ENCODE assay signal across 12 cellular contexts in genomic region chr6:151647871-151648639, GRCh38.
A peak's percentile ranks its signal among the peaks of the same experiment; 100 is the strongest.
DNase-seq lines count a peak whose midpoint lies in the region; ATAC-seq and TF ChIP-seq lines count a peak whose summit lies in the region.
"Had no signal": no experiment of that assay in that cellular context is flagged by ENCODE, and none has a peak within 500 bp of the region (broad histone marks: within the 10 kb centered on the region; RNA-seq: fewer than 3 reads in every experiment).

No MANE protein-coding gene starts in this region.

- no peaks in the 10 kb centered on the region for H3K27me3 Mint-ChIP-seq in glutamatergic neuron (ENCODE audit: unreplicated experiment)

- no peak overlapping the region for H2AFZ ChIP-seq in SK-N-SH (ENCODE audit: low read depth)

- no peak for TF ChIP-seq EP300 in SK-N-SH (IDR thresholded peaks at IDR 0.05; ENCODE audit: borderline replicate concordance in 1 of 2, low read depth in 1 of 2, low read length in 1 of 2)

- DNase-seq in AG04450 (ENCODE audit: low read depth, low spot score) (no peak), SK-N-SH (no peak), glutamatergic neuron (peak; percentile 67), COR-L47 (lab: John Stamatoyannopoulos, UW) (no peak), right atrium auricular region (ENCODE audit: low spot score) (no peak)
- DNase-seq: activated gamma-delta T cell treated with Interleukin-2 at 50 U/mL for 16 hours, NCI-H1105 treated with DMSO at 0.1 percent for 48 hours had no signal

- no peaks in the 10 kb centered on the region for H3K4me1 Mint-ChIP-seq in glutamatergic neuron (ENCODE audit: low read depth, unreplicated experiment)

- H3K79me2 ChIP-seq in SK-N-SH (ENCODE audit: insufficient read depth) = no peaks in the 10 kb centered on the region

- TF ChIP-seq CTCF in AG04450 (IDR thresholded peaks at IDR 0.05; ENCODE audit: low read depth, low read length) (peak; percentile 10; the same call in 1 of the 2 replicates), SK-N-SH (IDR thresholded peaks at IDR 0.05) (peak; percentile 44), glutamatergic neuron (IDR thresholded peaks at IDR 0.05; ENCODE audit: partially characterized antibody, unreplicated experiment) (no peak), right atrium auricular region (IDR thresholded peaks at IDR 0.05) (no peak)

- H3K27ac Mint-ChIP-seq in glutamatergic neuron (ENCODE audit: unreplicated experiment) = no peak overlapping the region

- no peak overlapping the region for H3K9ac ChIP-seq in SK-N-SH

- CTCF ChIA-PET in AG04450 (lab: Charles Lee) = interaction anchor here (0.9 kb wide), 1 partner anchor 620 kb away, joined by 4 read pairs; no protein-coding TSS in a partner anchor
- CTCF ChIA-PET in SK-N-SH (lab: Yijun Ruan, JAX) = interaction anchor here (0.7 to 1.5 kb wide), 3 partner anchors 11 to 622 kb away, joined by 3 to 4 read pairs (median 3); no protein-coding TSS in a partner anchor

- TF ChIP-seq RAD21 in SK-N-SH (IDR thresholded peaks at IDR 0.05; ENCODE audit: low read length) = peak; percentile 19; the same call in 1 of the 2 replicates

- H3K36me3 ChIP-seq in SK-N-SH (replicated peaks in 1 of 2; ENCODE audit: control insufficient read depth in 1 of 2, insufficient read depth in 2 of 2, low read length in 1 of 2) (no peaks in the 10 kb centered on the region), right atrium auricular region (no peaks in the 10 kb centered on the region)

- H3K9me2 ChIP-seq in SK-N-SH = no peaks in the 10 kb centered on the region

- H3K27me3 ChIP-seq in AG04450 (ENCODE audit: control insufficient read depth, insufficient read depth, low read length) (no peaks in the 10 kb centered on the region), SK-N-SH (ENCODE audit: insufficient read depth) (no peaks in the 10 kb centered on the region; the same call in 1 of the 2 replicates), right atrium auricular region (no peaks in the 10 kb centered on the region)

- no peak overlapping the region for H3K4me2 ChIP-seq in SK-N-SH

- H3K9me3 ChIP-seq in AG04450 (ENCODE audit: control insufficient read depth, insufficient read depth, low read length) (peaks cover 4% of the 10 kb centered on the region; the same call in 1 of the 2 replicates), SK-N-SH (no peaks in the 10 kb centered on the region), right atrium auricular region (no peaks in the 10 kb centered on the region)

- no peaks in the 10 kb centered on the region for H3K9me3 Mint-ChIP-seq in glutamatergic neuron (ENCODE audit: unreplicated experiment)

- H4K20me1 ChIP-seq in SK-N-SH (ENCODE audit: insufficient read depth) = no peaks in the 10 kb centered on the region

- no peak overlapping the region for H3K27ac ChIP-seq in AG04450 (ENCODE audit: low read depth, low read length)
- H3K27ac ChIP-seq in SK-N-SH (ENCODE audit: low read depth in 2 of 2, low read length in 1 of 2) = no peak overlapping the region
- H3K27ac ChIP-seq in right atrium auricular region = no peak overlapping the region
- H3K27ac ChIP-seq: SK-N-MC had no signal

- H3K4me3 Mint-ChIP-seq in glutamatergic neuron (ENCODE audit: unreplicated experiment) = no peak overlapping the region

- H3K36me3 Mint-ChIP-seq in glutamatergic neuron (ENCODE audit: unreplicated experiment) = no peaks in the 10 kb centered on the region

- POLR2A ChIA-PET in AG04450 (lab: Yijun Ruan, JAX) (no interaction called here), SK-N-SH (lab: Yijun Ruan, JAX) (no interaction called here)

- ATAC-seq in GM21360 (IDR thresholded peaks at IDR 0.05; ENCODE audit: unreplicated experiment) (peak; percentile 66), HG02610 (IDR thresholded peaks at IDR 0.05; ENCODE audit: unreplicated experiment) (no peak), GM18858 (IDR thresholded peaks at IDR 0.05; ENCODE audit: unreplicated experiment) (no peak)
- ATAC-seq: esophagus mucosa had no signal

- H3F3A ChIP-seq in SK-N-SH (replicated peaks; ENCODE audit: insufficient read depth) = no peaks in the 10 kb centered on the region

- H3K4me3 ChIP-seq in AG04450 (ENCODE audit: low read depth, low read length) = no peak overlapping the region
- H3K4me3 ChIP-seq in SK-N-SH (ENCODE audit: low read depth in 2 of 2, low read length in 1 of 2) = no peak overlapping the region
- H3K4me3 ChIP-seq in right atrium auricular region = no peak overlapping the region
- H3K4me3 ChIP-seq: SK-N-MC had no signal

- WGBS in SK-N-SH (ENCODE audit: low lambda C conversion rate) = 43% methylated on average over 10 of the region's 14 CpGs

- H3K4me1 ChIP-seq in SK-N-SH (ENCODE audit: control insufficient read depth in 1 of 2, insufficient read depth in 2 of 2, low read depth in 1 of 2, low read length in 1 of 2) (no peaks in the 10 kb centered on the region), right atrium auricular region (no peaks in the 10 kb centered on the region)

TF ChIP-seq in SK-N-SH, 30 proteins besides CTCF, POLR2A, EP300 and RAD21:
- TF ChIP-seq NFIC (IDR thresholded peaks at IDR 0.05; ENCODE audit: borderline replicate concordance) (no peak), TAF1 (IDR thresholded peaks at IDR 0.05; ENCODE audit: borderline replicate concordance, low read depth, low read length) (no peak), NRF1 (IDR thresholded peaks at IDR 0.05; ENCODE audit: low read depth, low read length) (no peak), SMC3 (IDR thresholded peaks at IDR 0.05; ENCODE audit: low read depth, low read length) (no peak), RXRA (IDR thresholded peaks at IDR 0.05; ENCODE audit: borderline replicate concordance, low read depth) (no peak), CHD2 (IDR thresholded peaks at IDR 0.05; ENCODE audit: low read length, partially characterized antibody) (no peak), MXI1 (IDR thresholded peaks at IDR 0.05; ENCODE audit: low read depth, low read length) (no peak), MEF2A (IDR thresholded peaks at IDR 0.05; ENCODE audit: borderline replicate concordance, low read depth) (no peak), RFX5 (IDR thresholded peaks at IDR 0.05; ENCODE audit: low read length) (no peak), FOXJ3 (CRISPR knock-in tag; IDR thresholded peaks at IDR 0.05) (no peak)

Comparison
In these comparisons a context has a peak if more than half of its experiments do, and no peak if none do; other contexts are left out.
1. CTCF ChIP-seq: peak in AG04450 (single experiment) and SK-N-SH (single experiment); none in glutamatergic neuron (single experiment) and right atrium auricular region (0 of 2).